17 cellular contexts compared by ENCODE assay signal in the genomic region with DNA sequence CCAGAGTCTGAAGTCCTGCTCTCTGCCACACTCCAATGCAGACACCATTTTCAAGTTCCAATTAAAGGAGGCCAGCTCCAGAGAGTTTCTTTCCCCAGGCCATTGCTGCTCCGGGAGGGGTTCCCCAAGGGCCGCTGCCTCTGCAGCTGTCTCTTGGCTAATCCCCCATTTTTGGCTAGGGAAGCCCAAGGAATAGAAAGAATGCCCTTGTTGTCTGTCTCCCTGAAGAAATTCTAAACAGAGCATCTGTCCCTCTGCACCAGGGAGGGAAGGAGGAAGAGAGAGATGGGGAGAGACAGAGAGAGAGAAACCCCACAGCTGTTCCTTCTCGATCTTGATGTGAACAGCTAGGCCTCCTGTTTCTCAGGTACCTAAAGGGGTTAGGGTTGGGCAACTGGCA. TPM values are rescaled to one million over a fixed set of nuclear protein-coding genes. Genes with fewer than 3 reads are reported as not detected.
DNase-seq lines count a peak whose midpoint lies in the region; TF ChIP-seq lines count a peak whose summit lies in the region.
"Had no signal": no experiment of that assay in that cellular context is flagged by ENCODE, and none has a peak within 500 bp of the region (broad histone marks: within the 10 kb centered on the region; RNA-seq: fewer than 3 reads in every experiment).

No MANE protein-coding gene starts in this region.

- H3K4me1 ChIP-seq in SJCRH30 (peaks cover 40% of the 10 kb centered on the region), smooth muscle cell (ENCODE audit: low read depth) (peaks cover 24% of the 10 kb centered on the region)
- H3K4me1 ChIP-seq in CD8-positive, alpha-beta memory T cell (ENCODE audit: insufficient read depth, low read length) = no peaks in the 10 kb centered on the region

- H3K27ac ChIP-seq in SJCRH30 (peak overlapping the region; percentile 92), layer of hippocampus (ENCODE audit: low read depth, low read length) (peak overlapping the region; percentile 12), smooth muscle cell (ENCODE audit: low read depth) (no peak overlapping the region)
- H3K27ac ChIP-seq in CD8-positive, alpha-beta memory T cell (ENCODE audit: low read depth, low read length) = no peak overlapping the region
- H3K27ac ChIP-seq: 22Rv1 had no signal

- no peak overlapping the region for H3K4me2 ChIP-seq in smooth muscle cell

- 86% methylated on average over 3 of the region's 3 CpGs for WGBS in smooth muscle cell (ENCODE audit: low lambda C conversion rate)

- peak overlapping the region in 2 of 8 donors; percentile 0 to 17 for H3K27ac Mint-ChIP-seq in CD8-positive, alpha-beta memory T cell
- H3K27ac Mint-ChIP-seq: CD8-positive, alpha-beta T cell; memory B cell had no signal

- H4K20me1 ChIP-seq in smooth muscle cell (ENCODE audit: low read depth) = no peaks in the 10 kb centered on the region

- H3K9me3 ChIP-seq in SJCRH30 (replicated peaks) = no peaks in the 10 kb centered on the region
- H3K9me3 ChIP-seq in smooth muscle cell (replicated peaks; ENCODE audit: low read depth) = no peaks in the 10 kb centered on the region
- H3K9me3 ChIP-seq in CD8-positive, alpha-beta memory T cell (ENCODE audit: low read length) = no peaks in the 10 kb centered on the region

- no peaks in the 10 kb centered on the region for H3K36me3 ChIP-seq in SJCRH30
- H3K36me3 ChIP-seq in smooth muscle cell (ENCODE audit: low read depth) = no peaks in the 10 kb centered on the region
- H3K36me3 ChIP-seq in CD8-positive, alpha-beta memory T cell (ENCODE audit: insufficient read depth, low read length) = no peaks in the 10 kb centered on the region

- peak overlapping the region; percentile 7 for H2AFZ ChIP-seq in smooth muscle cell (ENCODE audit: low read depth)

- DNase-seq in DMS 273 (lab: John Stamatoyannopoulos, UW; ENCODE audit: unreplicated experiment) = peak; percentile 56
- DNase-seq in DMS 273 treated with DMSO at 0.1 percent for 48 hours (lab: John Stamatoyannopoulos, UW) = no peak
- peak; percentile 95 to 99 for DNase-seq in SJCRH30
- no peak for DNase-seq in smooth muscle cell (lab: John Stamatoyannopoulos, UW; ENCODE audit: unreplicated experiment)
- DNase-seq in AML-193 (lab: John Stamatoyannopoulos, UW) = no peak
- no peak for DNase-seq in activated T-cell treated with anti-CD3 and anti-CD28 coated beads, Interleukin-2, amount 50 U/mL, for 1 hour
- DNase-seq in CD8-positive, alpha-beta memory T cell = no peak
- DNase-seq: activated CD4-positive, alpha-beta T cell treated with anti-CD3 and anti-CD28 coated beads for 48 hours; CD8-positive, alpha-beta T cell; Kasumi-1; posterior cingulate gyrus; T-helper 9 cell had no signal

- H3K27me3 Mint-ChIP-seq in CD8-positive, alpha-beta memory T cell = peaks cover 3 to 4% of the 10 kb centered on the region in 2 donors

- CTCF ChIA-PET in CD8-positive, alpha-beta memory T cell (lab: Charles Lee) = interaction anchor here (0.8 to 5.8 kb wide), 2 partner anchors 100 to 195 kb away, joined by 3 to 66 read pairs; no protein-coding TSS in a partner anchor

- POLR2A ChIA-PET in CD8-positive, alpha-beta memory T cell (lab: Charles Lee) = no interaction called here

- H3K27me3 ChIP-seq in SJCRH30 (no peaks in the 10 kb centered on the region), layer of hippocampus (ENCODE audit: control insufficient read depth, insufficient read depth, low read length) (no peaks in the 10 kb centered on the region), smooth muscle cell (ENCODE audit: low read depth) (no peaks in the 10 kb centered on the region)
- H3K27me3 ChIP-seq in CD8-positive, alpha-beta memory T cell (ENCODE audit: insufficient read depth, low read length, poor library complexity, severe bottlenecking) = no peaks in the 10 kb centered on the region

- no peak overlapping the region for H3K9ac ChIP-seq in smooth muscle cell (ENCODE audit: low read depth)

- peaks cover 8% of the 10 kb centered on the region for H3F3A ChIP-seq in smooth muscle cell (ENCODE audit: low read depth)

- no peaks in the 10 kb centered on the region for H3K79me2 ChIP-seq in smooth muscle cell (ENCODE audit: low read depth)

- no peaks in the 10 kb centered on the region for H3K9me3 Mint-ChIP-seq in CD8-positive, alpha-beta memory T cell
- H3K9me3 Mint-ChIP-seq: CD8-positive, alpha-beta T cell; memory B cell had no signal

- H3K4me1 Mint-ChIP-seq in CD8-positive, alpha-beta memory T cell = peaks cover 1 to 6% (median 5%) of the 10 kb centered on the region in 3 donors

- H3K4me3 ChIP-seq in SJCRH30 = no peak overlapping the region
- no peak overlapping the region for H3K4me3 ChIP-seq in smooth muscle cell
- H3K4me3 ChIP-seq in CD8-positive, alpha-beta memory T cell (ENCODE audit: low read length) = no peak overlapping the region

- no peak overlapping the region for H3K4me3 Mint-ChIP-seq in CD8-positive, alpha-beta memory T cell
- H3K4me3 Mint-ChIP-seq: CD8-positive, alpha-beta T cell; memory B cell had no signal

- no peaks in the 10 kb centered on the region for H3K36me3 Mint-ChIP-seq in CD8-positive, alpha-beta memory T cell
- H3K36me3 Mint-ChIP-seq: CD8-positive, alpha-beta T cell; memory B cell had no signal

- TF ChIP-seq CTCF in smooth muscle cell (IDR thresholded peaks at IDR 0.05; ENCODE audit: borderline replicate concordance, insufficient read depth, poor library complexity, severe bottlenecking) = no peak

RNA-seq across cellular contexts. Expression of a gene that starts 12.9 kb away (rescaled TPM):
- total RNA-seq in SJCRH30 (2014; rRNA removed; shearing (Covaris generic)) = not detected in 2 replicates
- not detected in 2 replicates for total RNA-seq in smooth muscle cell
- 0.46 TPM in 1 of 2 replicates, not detected in the other for polyA plus RNA-seq in smooth muscle cell
- total RNA-seq in CD8-positive, alpha-beta memory T cell = not detected
- not detected for polyA plus RNA-seq in CD8-positive, alpha-beta memory T cell
- total RNA-seq: aorta; CD8-positive, alpha-beta T cell; ureter had no signal

RNA-seq across cellular contexts. Expression of a gene that starts 31.2 kb away (rescaled TPM):
- total RNA-seq in SJCRH30 (2014; rRNA removed; shearing (Covaris generic)) = not detected in 2 replicates
- 0.04 and 0.31 TPM in 2 replicates for total RNA-seq in smooth muscle cell
- polyA plus RNA-seq in smooth muscle cell = 1.6 and 2.1 TPM in 2 replicates
- not detected for total RNA-seq in CD8-positive, alpha-beta memory T cell
- not detected for polyA plus RNA-seq in CD8-positive, alpha-beta memory T cell
- total RNA-seq: CD8-positive, alpha-beta T cell had no signal

Comparison
In these comparisons a context has a peak if more than half of its experiments do, and no peak if none do; other contexts are left out.
1. DNase-seq: peak in DMS 273 (single experiment) and SJCRH30 (2 of 2); none in DMS 273 treated with DMSO at 0.1 percent for 48 hours (single experiment), smooth muscle cell (single experiment), AML-193 (0 of 2), activated T-cell treated with anti-CD3 and anti-CD28 coated beads, Interleukin-2, amount 50 U/mL, for 1 hour (single experiment) and CD8-positive, alpha-beta memory T cell (0 of 5).
2. H3K27ac ChIP-seq: peak in SJCRH30 (single experiment) and layer of hippocampus (single experiment); none in smooth muscle cell (single experiment) and CD8-positive, alpha-beta memory T cell (single experiment).